In the genomic region with DNA sequence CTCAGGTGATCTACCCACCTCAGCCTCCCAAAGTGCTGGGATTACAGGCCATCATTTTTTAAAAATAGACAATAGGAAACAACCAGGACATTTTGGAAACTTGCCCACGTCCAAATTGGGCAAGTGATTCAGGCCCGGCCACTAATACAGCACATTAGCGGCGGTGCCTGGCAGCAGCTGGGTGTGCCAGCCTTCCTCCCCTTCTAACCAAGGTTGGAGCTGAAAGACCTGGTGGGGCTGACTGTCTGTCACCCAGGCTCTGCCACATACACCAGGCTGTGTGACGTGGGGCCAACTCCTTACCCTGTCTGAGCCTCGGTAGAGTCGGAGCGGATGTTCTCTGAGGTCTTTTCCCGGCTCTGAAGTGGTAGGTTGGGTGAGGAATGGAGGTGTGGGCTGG, we compare ENCODE assay signal across 24 cellular contexts. TPM values are rescaled to one million over a fixed set of nuclear protein-coding genes. Genes with fewer than 3 reads are reported as not detected.
"Had no signal": no experiment of that assay in that cellular context is flagged by ENCODE, and none has a peak within 500 bp of the region (broad histone marks: within the 10 kb centered on the region; RNA-seq: fewer than 3 reads in every experiment).

No MANE protein-coding gene starts in this region.

- H3K27me3 ChIP-seq: left lung, sigmoid colon, spleen, suprapubic skin, tibial artery, upper lobe of right lung had no signal

- H3K9ac ChIP-seq: parathyroid adenoma had no signal

- H3K4me1 ChIP-seq: left lung, parathyroid adenoma, sigmoid colon, spleen, tibial artery, upper lobe of right lung had no signal

- H3K4me3 ChIP-seq: left lung, lung, sigmoid colon, spleen, suprapubic skin, thoracic aorta, tibial artery, upper lobe of right lung had no signal

- H3K79me2 ChIP-seq: parathyroid adenoma had no signal

- H3K36me3 ChIP-seq: left lung, sigmoid colon, spleen, suprapubic skin, thoracic aorta, tibial artery, upper lobe of right lung had no signal

- FAIRE-seq: keratinocyte, small intestine, urothelium cell line had no signal

- DNase-seq: hippocampal formation; kidney glomerular epithelial cell; left colon; mesendoderm; naive thymus-derived CD4-positive, alpha-beta T cell; nucleus accumbens; right cardiac atrium; sigmoid colon; small intestine; spleen; stimulated activated CD4-positive, alpha-beta T cell treated with anti-CD3 and anti-CD28 coated beads, Interleukin-4, amount 100 ng/mL, for 24 hours; stimulated activated naive CD4-positive, alpha-beta T cell; tibial artery; trophoblast cell; upper lobe of right lung had no signal

- H2AFZ ChIP-seq: parathyroid adenoma had no signal

- ATAC-seq: left colon; left lung; naive thymus-derived CD4-positive, alpha-beta T cell; natural killer cell treated with Interleukin-12 subunit alpha and Interleukin-12 subunit beta and Interleukin-15 and Interleukin-18, amount 100 ng/mL, for 72 hours; stimulated activated effector memory CD8-positive, alpha-beta T cell treated with anti-CD3 and anti-CD28 coated beads, Interleukin-12 subunit alpha, Interleukin-12 subunit beta, amount 100 ng/mL, for 72 hours; upper lobe of right lung had no signal

- H3K9me3 ChIP-seq: left lung, sigmoid colon, spleen, suprapubic skin, thoracic aorta, tibial artery, upper lobe of right lung had no signal

- H3K27ac ChIP-seq: left lung, parathyroid adenoma, sigmoid colon, spleen, suprapubic skin, thoracic aorta, tibial artery, upper lobe of right lung had no signal

RNA-seq across cellular contexts. Expression of a gene that starts 29.6 kb away (rescaled TPM):
- total RNA-seq: natural killer cell treated with Interleukin-12 subunit alpha and Interleukin-12 subunit beta and Interleukin-15 and Interleukin-18, amount 100 ng/mL, for 72 hours had no signal
- polyA plus RNA-seq: naive thymus-derived CD4-positive, alpha-beta T cell had no signal
